ENCODE assay signal across 7 cellular contexts in the genomic region with DNA sequence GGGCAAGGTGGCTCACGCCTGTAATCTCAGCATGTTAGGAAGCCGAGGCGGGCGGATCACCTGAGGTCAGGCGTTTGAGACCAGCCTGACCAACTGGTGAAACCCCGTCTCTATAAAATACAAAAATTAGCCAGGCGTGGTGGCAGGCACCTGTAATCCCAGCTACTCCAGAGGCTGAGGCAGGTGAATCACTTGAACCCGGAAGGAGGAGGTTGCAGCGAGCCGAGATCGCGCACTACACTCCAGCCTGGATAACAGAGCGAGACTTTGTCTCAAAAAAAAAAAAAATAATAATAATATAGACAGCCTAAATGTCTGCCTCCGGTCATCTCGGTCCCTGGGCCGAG. TPM values are rescaled to one million over a fixed set of nuclear protein-coding genes. Genes with fewer than 3 reads are reported as not detected.
A peak's percentile ranks its signal among the peaks of the same experiment; 100 is the strongest.
DNase-seq lines count a peak whose midpoint lies in the region; ATAC-seq and TF ChIP-seq lines count a peak whose summit lies in the region.
"Not testable (repeated sequence)": the region's sequence is repeated elsewhere in the genome, so short reads cannot be mapped to it uniquely, and the experiment has no call there.

No MANE protein-coding gene starts in this region.

- peak overlapping the region; percentile 97 for H3K27ac Mint-ChIP-seq in chondrocyte (ENCODE audit: unreplicated experiment)

- peaks cover 32% of the 10 kb centered on the region for H3K79me2 ChIP-seq in OCI-LY1 (ENCODE audit: insufficient read depth, low read length)

- H3K9me3 Mint-ChIP-seq in chondrocyte (ENCODE audit: low read depth) = not testable (repeated sequence)

- ATAC-seq in GM19455 (IDR thresholded peaks at IDR 0.05; ENCODE audit: unreplicated experiment) = peak; percentile 4

- not testable (repeated sequence) for H3K9me3 ChIP-seq in OCI-LY1 (ENCODE audit: low read length); left ventricle myocardium inferior (replicated peaks); muscle layer of duodenum (ENCODE audit: control insufficient read depth in 1 of 2, low read length in 2 of 2)

- H3K4me1 Mint-ChIP-seq in chondrocyte (ENCODE audit: low read depth) = peaks cover 41% of the 10 kb centered on the region

- not testable (repeated sequence) for H3K9me2 ChIP-seq in OCI-LY1 (ENCODE audit: low read depth, low read length)

- H4K20me1 ChIP-seq in OCI-LY1 (ENCODE audit: insufficient read depth, low read length) = not testable (repeated sequence)

- peak overlapping the region; percentile 94 for H3K9ac ChIP-seq in OCI-LY1 (ENCODE audit: low read length)

- H3K4me2 ChIP-seq in OCI-LY1 (ENCODE audit: low read length) = peak overlapping the region; percentile 100

- DNase-seq in activated CD8-positive, alpha-beta memory T cell treated with anti-CD3 and anti-CD28 coated beads, Interleukin-2, amount 50 U/mL, for 4 hours = peak; percentile 16
- not testable (repeated sequence) for DNase-seq in chondrocyte (ENCODE audit: low spot score); left ventricle myocardium inferior
- peak; percentile 13 for DNase-seq in stimulated activated CD4-positive, alpha-beta T cell treated with anti-CD3 and anti-CD28 coated beads, Interleukin-12 subunit alpha, Interleukin-12 subunit beta, amount 100 ng/mL, for 4 hours

- H3K27me3 Mint-ChIP-seq in chondrocyte (ENCODE audit: low read depth) = not testable (repeated sequence)

- 0 out of 2 replicates have a peak overlapping the region, but pooled peaks have one; percentile 2 for H2AFZ ChIP-seq in OCI-LY1 (ENCODE audit: low read length)

- H3K27me3 ChIP-seq in OCI-LY1 (ENCODE audit: insufficient read depth, low read length); left ventricle myocardium inferior (ENCODE audit: low read depth); muscle layer of duodenum (ENCODE audit: low read depth, low read length): not testable (repeated sequence)

- peaks cover 40% of the 10 kb centered on the region for H3K4me1 ChIP-seq in OCI-LY1 (ENCODE audit: insufficient read depth, low read length, severe bottlenecking)
- H3K4me1 ChIP-seq in left ventricle myocardium inferior = peaks cover 55% of the 10 kb centered on the region
- H3K4me1 ChIP-seq in muscle layer of duodenum (ENCODE audit: control insufficient read depth in 1 of 2, insufficient read depth in 2 of 2, low read length in 2 of 2) = peaks cover 8 to 29% of the 10 kb centered on the region in 2 donors

- not testable (repeated sequence) for TF ChIP-seq CTCF in OCI-LY1 (IDR thresholded peaks at IDR 0.05; ENCODE audit: low read length); chondrocyte (IDR thresholded peaks at IDR 0.05); left ventricle myocardium inferior (IDR thresholded peaks at IDR 0.05; ENCODE audit: borderline replicate concordance)

- not testable (repeated sequence) for H3F3A ChIP-seq in OCI-LY1 (ENCODE audit: insufficient read depth, low read length)

- intact Hi-C loops in left ventricle myocardium inferior (cut with micrococcal nuclease) = not testable (repeated sequence)

- H3K27ac ChIP-seq in OCI-LY1 (ENCODE audit: low read depth, low read length, poor library complexity, severe bottlenecking) (peak overlapping the region; percentile 53), left ventricle myocardium inferior (replicated peaks) (peak overlapping the region; percentile 94), muscle layer of duodenum (ENCODE audit: low read length) (peak overlapping the region; percentile 97)

- H3K4me3 Mint-ChIP-seq in chondrocyte (ENCODE audit: unreplicated experiment) = peak overlapping the region; percentile 87

- H3K4me3 ChIP-seq in OCI-LY1 (ENCODE audit: low read depth, low read length, poor library complexity, severe bottlenecking) (peak overlapping the region; percentile 91), left ventricle myocardium inferior (peak overlapping the region; percentile 82), muscle layer of duodenum (ENCODE audit: low read depth in 1 of 2, low read length in 2 of 2) (peak overlapping the region; percentile 75 to 89)

- not testable (repeated sequence) for H3K36me3 ChIP-seq in OCI-LY1 (ENCODE audit: insufficient read depth, low read length); left ventricle myocardium inferior; muscle layer of duodenum (ENCODE audit: control insufficient read depth in 1 of 2, insufficient read depth in 2 of 2, low read length in 2 of 2)

- not testable (repeated sequence) for H3K36me3 Mint-ChIP-seq in chondrocyte (ENCODE audit: low read depth)

RNA-seq across cellular contexts. Expression of a gene that starts 0.6 kb away (rescaled TPM):
- total RNA-seq in chondrocyte = 63.3 to 109 TPM (median 65.4 TPM) in 3 replicates
- 123 TPM for total RNA-seq in left ventricle myocardium inferior

RNA-seq across cellular contexts. Expression of a gene that starts 49.0 kb away (rescaled TPM):
- total RNA-seq in chondrocyte (345 to 455 TPM (median 361 TPM) in 3 replicates), left ventricle myocardium inferior (278 TPM)

RNA-seq across cellular contexts. Expression of a gene that starts 58.0 kb away (rescaled TPM):
- total RNA-seq in chondrocyte (0.31 to 0.62 TPM (median 0.48 TPM) in 3 replicates), left ventricle myocardium inferior (10.5 TPM)
